ENCODE assay signal across 20 cellular contexts in the genomic region with DNA sequence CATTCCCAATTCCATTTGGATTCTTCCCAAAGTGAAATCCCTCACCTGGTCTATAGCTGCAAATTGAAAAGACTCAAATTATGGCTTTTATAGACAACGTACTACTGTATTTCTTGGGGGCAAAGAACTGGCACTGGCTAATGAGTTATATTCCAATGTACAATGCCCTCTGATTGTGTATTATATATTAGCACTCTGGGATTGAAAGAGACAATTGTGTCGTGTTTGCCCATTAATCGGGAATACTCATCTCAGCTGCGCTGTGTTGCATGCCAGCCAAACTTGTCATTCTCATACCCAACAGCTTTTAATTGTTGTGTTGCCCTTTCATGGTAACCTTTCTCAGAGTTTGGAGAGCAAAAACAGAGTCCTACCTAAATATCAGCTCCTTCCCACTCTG. TPM values are rescaled to one million over a fixed set of nuclear protein-coding genes. Genes with fewer than 3 reads are reported as not detected.
"Had no signal": no experiment of that assay in that cellular context is flagged by ENCODE, and none has a peak within 500 bp of the region (broad histone marks: within the 10 kb centered on the region; RNA-seq: fewer than 3 reads in every experiment).

No MANE protein-coding gene starts in this region.

- DNase-seq: activated CD4-positive, alpha-beta T cell treated with anti-CD3 and anti-CD28 coated beads, Interleukin-2, amount 50 U/mL, for 1 hour; activated naive CD8-positive, alpha-beta T cell treated with anti-CD3 and anti-CD28 coated beads for 36 hours; effector memory CD8-positive, alpha-beta T cell; kidney; left ventricle myocardium superior; pancreas; right cardiac atrium; stimulated activated CD4-positive, alpha-beta T cell treated with anti-CD3 and anti-CD28 coated beads, Interleukin-4, amount 100 ng/mL, for 4 hours; stimulated activated naive CD8-positive, alpha-beta T cell treated with anti-CD3 and anti-CD28 coated beads, Interleukin-15, Interleukin-2, amounts not matched to agents 100 U/mL and 50 U/mL, for 24 hours; T-helper 1 cell; T1000; upper lobe of right lung had no signal

- H3K9me3 Mint-ChIP-seq: activated naive CD8-positive, alpha-beta T cell treated with anti-CD3 and anti-CD28 coated beads for 36 hours; activated T-helper 1 cell treated with anti-CD3 and anti-CD28 coated beads, Interleukin-12 subunit alpha, Interleukin-12 subunit beta, Interleukin-2, Interleukin-4 antibody, amounts not matched to agents 30 ng/mL and 10 ng/mL and 1 ng/mL, durations not matched to agents 14 hours and 24 hours and 36 hours; dendritic cell treated with granulocyte-macrophage colony-stimulating factor and Interleukin-4, amounts not matched to agents 40 ng/mL and 50 ng/mL, for 4 days; effector memory CD8-positive, alpha-beta T cell; neural progenitor cell had no signal

- H3K36me3 Mint-ChIP-seq: activated naive CD8-positive, alpha-beta T cell treated with anti-CD3 and anti-CD28 coated beads for 36 hours; neural progenitor cell had no signal

- H3K4me1 Mint-ChIP-seq: activated naive CD8-positive, alpha-beta T cell treated with anti-CD3 and anti-CD28 coated beads for 36 hours had no signal

- ATAC-seq: activated CD4-positive, CD25-positive, alpha-beta regulatory T cell treated with anti-CD3 and anti-CD28 coated beads, Interleukin-2, amount 50 U/mL, for 24 hours; effector memory CD8-positive, alpha-beta T cell; pancreas; stimulated activated naive CD8-positive, alpha-beta T cell treated with anti-CD3 and anti-CD28 coated beads, Interleukin-15, Interleukin-2, amounts not matched to agents 100 U/mL and 50 U/mL, for 24 hours; upper lobe of right lung had no signal

- H3K4me3 Mint-ChIP-seq: activated naive CD8-positive, alpha-beta T cell treated with anti-CD3 and anti-CD28 coated beads for 36 hours; activated T-helper 1 cell treated with anti-CD3 and anti-CD28 coated beads, Interleukin-12 subunit alpha, Interleukin-12 subunit beta, Interleukin-2, Interleukin-4 antibody, amounts not matched to agents 30 ng/mL and 10 ng/mL and 1 ng/mL, durations not matched to agents 14 hours and 24 hours and 36 hours; dendritic cell treated with granulocyte-macrophage colony-stimulating factor and Interleukin-4, amounts not matched to agents 40 ng/mL and 50 ng/mL, for 4 days; effector memory CD8-positive, alpha-beta T cell; neural progenitor cell had no signal

- FAIRE-seq: kidney, pancreas had no signal

- H3K27ac ChIP-seq: hepatocyte, neural progenitor cell, pancreas, thoracic aorta, upper lobe of right lung had no signal

- H3K27ac Mint-ChIP-seq: activated naive CD8-positive, alpha-beta T cell treated with anti-CD3 and anti-CD28 coated beads for 36 hours; activated T-helper 1 cell treated with anti-CD3 and anti-CD28 coated beads, Interleukin-12 subunit alpha, Interleukin-12 subunit beta, Interleukin-2, Interleukin-4 antibody, amounts not matched to agents 30 ng/mL and 10 ng/mL and 1 ng/mL, durations not matched to agents 14 hours and 24 hours and 36 hours; dendritic cell treated with granulocyte-macrophage colony-stimulating factor and Interleukin-4, amounts not matched to agents 40 ng/mL and 50 ng/mL, for 4 days; effector memory CD8-positive, alpha-beta T cell; neural progenitor cell had no signal

- H3K27me3 Mint-ChIP-seq: activated naive CD8-positive, alpha-beta T cell treated with anti-CD3 and anti-CD28 coated beads for 36 hours had no signal

RNA-seq across cellular contexts. Expression of a gene that starts 58.7 kb away (rescaled TPM):
- total RNA-seq: activated CD8-positive, alpha-beta memory T cell treated with anti-CD3 and anti-CD28 coated beads for 36 hours; activated naive CD8-positive, alpha-beta T cell treated with anti-CD3 and anti-CD28 coated beads for 36 hours; activated T-helper 1 cell treated with anti-CD3 and anti-CD28 coated beads, Interleukin-12 subunit alpha, Interleukin-12 subunit beta, Interleukin-2, Interleukin-4 antibody, amounts not matched to agents 30 ng/mL and 10 ng/mL and 1 ng/mL, durations not matched to agents 14 hours and 24 hours and 36 hours; smooth muscle cell had no signal
